Comparison of ENCODE assay signal across 18 cellular contexts in genomic region chr2:32895424-32895823, GRCh38. TPM values are rescaled to one million over a fixed set of nuclear protein-coding genes. Genes with fewer than 3 reads are reported as not detected.
DNase-seq lines count a peak whose midpoint lies in the region; ATAC-seq and TF ChIP-seq lines count a peak whose summit lies in the region.
"Had no signal": no experiment of that assay in that cellular context is flagged by ENCODE, and none has a peak within 500 bp of the region (broad histone marks: within the 10 kb centered on the region; RNA-seq: fewer than 3 reads in every experiment).

No MANE protein-coding gene starts in this region.

- H3K36me3 Mint-ChIP-seq in activated T-cell treated with anti-CD3 and anti-CD28 coated beads, Interleukin-2, amount 50 U/mL, for 4 hours (ENCODE audit: insufficient read depth): no peaks in the 10 kb centered on the region
- H3K36me3 Mint-ChIP-seq: CD8-positive, alpha-beta memory T cell had no signal

- H3K4me3 Mint-ChIP-seq in activated T-cell treated with anti-CD3 and anti-CD28 coated beads, Interleukin-2, amount 50 U/mL, for 4 hours: no peak overlapping the region
- H3K4me3 Mint-ChIP-seq: CD8-positive, alpha-beta memory T cell; HFFc6 had no signal

- TF ChIP-seq CTCF in astrocyte of the spinal cord (IDR thresholded peaks at IDR 0.05; ENCODE audit: low read depth, low read length): no peak
- TF ChIP-seq CTCF in fibroblast of the aortic adventitia (IDR thresholded peaks at IDR 0.05; ENCODE audit: insufficient read depth, low read length): no peak

- peaks cover 14% of the 10 kb centered on the region for H3K27me3 Mint-ChIP-seq in activated T-cell treated with anti-CD3 and anti-CD28 coated beads, Interleukin-2, amount 50 U/mL, for 4 hours (ENCODE audit: low read depth)

- H3K4me3 ChIP-seq in astrocyte of the spinal cord (ENCODE audit: low read depth, low read length): no peak overlapping the region
- no peak overlapping the region for H3K4me3 ChIP-seq in fibroblast of the aortic adventitia (ENCODE audit: low read depth, low read length)
- H3K4me3 ChIP-seq: GM12878 had no signal

- in situ Hi-C loops in astrocyte of the spinal cord (cut with HindIII; ENCODE audit: low sequenced_read_pairs): no loop called here

- peak; percentile 34 for DNase-seq in AG08396 (ENCODE audit: low spot score)
- DNase-seq in EH (ENCODE audit: low read depth): peak; percentile 13
- peak; percentile 7 for DNase-seq in astrocyte of the spinal cord (ENCODE audit: low read depth, low spot score)
- peak; percentile 13 for DNase-seq in fibroblast of the aortic adventitia (ENCODE audit: low read depth)
- no peak for DNase-seq in activated T-cell treated with anti-CD3 and anti-CD28 coated beads, Interleukin-2, amount 50 U/mL, for 4 hours
- no peak for DNase-seq in NK-92 (lab: John Stamatoyannopoulos, UW; ENCODE audit: unreplicated experiment)
- DNase-seq in DMS 273 (lab: John Stamatoyannopoulos, UW; ENCODE audit: unreplicated experiment): no peak
- DNase-seq: ACHN; BE2C; Caco-2; CD8-positive, alpha-beta memory T cell; DMS53; GOT3; HCEC 1CT; HFFc6; KBM-7 had no signal

- no peak for ATAC-seq in activated T-cell treated with anti-CD3 and anti-CD28 coated beads, Interleukin-2, amount 50 U/mL, for 4 hours
- ATAC-seq in HG02885 (IDR thresholded peaks at IDR 0.05; ENCODE audit: poor library complexity, unreplicated experiment): no peak
- ATAC-seq: GM12878 had no signal

- H3K9me3 Mint-ChIP-seq in activated T-cell treated with anti-CD3 and anti-CD28 coated beads, Interleukin-2, amount 50 U/mL, for 4 hours: peaks cover 9% of the 10 kb centered on the region
- H3K9me3 Mint-ChIP-seq: HFFc6 had no signal

- H3K4me1 Mint-ChIP-seq in activated T-cell treated with anti-CD3 and anti-CD28 coated beads, Interleukin-2, amount 50 U/mL, for 4 hours (ENCODE audit: low read depth): peaks cover 1% of the 10 kb centered on the region

RNA-seq across cellular contexts. Expression of gene LTBP1, which starts 51.3 kb away (rescaled TPM):
- 90.7 and 947 TPM in 2 replicates for total RNA-seq in fibroblast of the aortic adventitia (ENCODE audit: low replicate concordance)
- under 1 TPM; 0.21 to 0.33 (median 0.22) TPM for total RNA-seq in activated T-cell treated with anti-CD3 and anti-CD28 coated beads, Interleukin-2, amount 50 U/mL, for 4 hours
- total RNA-seq: CD8-positive, alpha-beta memory T cell had no signal

Comparison
In these comparisons a context has a peak if more than half of its experiments do, and no peak if none do; other contexts are left out.
1. DNase-seq: peak in AG08396 (single experiment), EH (single experiment), astrocyte of the spinal cord (single experiment) and fibroblast of the aortic adventitia (single experiment); none in activated T-cell treated with anti-CD3 and anti-CD28 coated beads, Interleukin-2, amount 50 U/mL, for 4 hours (single experiment), NK-92 (single experiment) and DMS 273 (single experiment).
2. RNA of gene LTBP1, which starts 51.3 kb away (total RNA-seq): 90.7 to 947 TPM in fibroblast of the aortic adventitia; 0.21 to 0.33 TPM in activated T-cell treated with anti-CD3 and anti-CD28 coated beads, Interleukin-2, amount 50 U/mL, for 4 hours; every median in the first group is over 10 times any median in the second.